16 cellular contexts compared by ENCODE assay signal in the genomic region with DNA sequence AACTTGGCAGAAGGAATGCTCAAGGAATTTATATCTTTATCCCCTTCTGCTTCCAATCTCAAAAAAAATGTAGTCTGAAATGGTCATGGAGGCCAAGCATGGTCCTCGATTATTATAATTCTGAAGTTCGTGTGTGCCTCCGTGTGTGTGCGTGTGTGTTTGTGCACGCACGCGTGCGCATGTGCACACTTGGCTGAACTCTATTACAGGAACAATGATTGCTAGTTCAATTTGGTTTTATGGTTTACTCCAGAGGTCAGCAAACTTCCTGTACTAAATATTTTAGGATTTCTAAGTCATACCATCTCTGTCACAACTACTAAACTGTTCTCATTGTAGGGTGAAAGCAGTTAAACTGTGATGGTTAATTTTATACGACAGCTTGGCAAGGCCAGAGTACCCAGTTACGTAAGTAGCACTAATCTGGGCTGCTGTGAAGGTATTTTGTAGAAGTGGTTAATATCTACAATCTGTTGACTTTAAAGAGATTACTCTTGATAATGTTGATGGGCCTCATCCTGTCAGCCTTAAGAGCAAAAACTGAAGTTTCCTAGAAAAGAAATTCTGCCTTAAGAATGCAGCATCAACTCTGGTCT. TPM values are rescaled to one million over a fixed set of nuclear protein-coding genes. Genes with fewer than 3 reads are reported as not detected.
DNase-seq lines count a peak whose midpoint lies in the region; ATAC-seq and TF ChIP-seq lines count a peak whose summit lies in the region.
"Had no signal": no experiment of that assay in that cellular context is flagged by ENCODE, and none has a peak within 500 bp of the region (broad histone marks: within the 10 kb centered on the region; RNA-seq: fewer than 3 reads in every experiment).

No MANE protein-coding gene starts in this region.

- 95 to 99% methylated on average over 10 of the region's 10 CpGs for WGBS in mesodermal cell (ENCODE audit: insufficient coverage in 2 of 2), 2 experiments

- H3K4me2 ChIP-seq in DND-41 (ENCODE audit: insufficient read depth, low read length), result no peak overlapping the region

- peaks cover 8% of the 10 kb centered on the region for H3K79me2 ChIP-seq in DND-41 (ENCODE audit: insufficient read depth, low read length)

- DNase-seq in DND-41 (no peak), NCI-H524 (lab: John Stamatoyannopoulos, UW) (peak; percentile 6 to 76), fibroblast of gingiva (ENCODE audit: low read depth) (peak; percentile 3), hippocampal formation (lab: John Stamatoyannopoulos, UW) (no peak)
- no peak for DNase-seq in activated naive CD4-positive, alpha-beta T cell treated with anti-CD3 and anti-CD28 coated beads, Interleukin-2, amount 50 U/mL, for 16 hours
- DNase-seq: activated effector memory CD4-positive, alpha-beta T cell treated with anti-CD3 and anti-CD28 coated beads, Interleukin-2, amount 50 U/mL, for 16 hours; effector memory CD4-positive, alpha-beta T cell; naive thymus-derived CD8-positive, alpha-beta T cell; NCI-H1436 treated with DMSO at 0.1 percent for 48 hours; NCI-H526; stimulated activated naive CD4-positive, alpha-beta T cell had no signal

- ATAC-seq in DND-41 (ENCODE audit: insufficient read depth, low read depth), result peak; percentile 37; the same call in 2 of the 3 replicates
- no peak for ATAC-seq in HG03442 (IDR thresholded peaks at IDR 0.05; ENCODE audit: unreplicated experiment)
- ATAC-seq in esophagus mucosa, result no peak
- ATAC-seq: naive thymus-derived CD8-positive, alpha-beta T cell; sciatic nerve had no signal

- TF ChIP-seq CTCF in DND-41 (IDR thresholded peaks at IDR 0.05; ENCODE audit: borderline replicate concordance, extremely low read depth, low read length, poor library complexity, severe bottlenecking), result no peak

- no peak overlapping the region for H2AFZ ChIP-seq in DND-41 (ENCODE audit: low read depth, low read length)

- H3K36me3 ChIP-seq in DND-41 (ENCODE audit: insufficient read depth, low read length), result 0 out of 2 replicates have a peak, but pooled peaks cover 3% of the 10 kb centered on the region
- H3K36me3 ChIP-seq in mesodermal cell (ENCODE audit: control insufficient read depth, insufficient read depth, low read length), result no peaks in the 10 kb centered on the region
- H3K36me3 ChIP-seq: vagina had no signal

- no peaks in the 10 kb centered on the region for H3K9me3 ChIP-seq in DND-41 (ENCODE audit: insufficient read depth, low read length, severe bottlenecking)
- no peaks in the 10 kb centered on the region for H3K9me3 ChIP-seq in mesodermal cell (ENCODE audit: control insufficient read depth, low read length)
- H3K9me3 ChIP-seq: vagina had no signal

- no peaks in the 10 kb centered on the region for H3K27me3 ChIP-seq in DND-41 (ENCODE audit: insufficient read depth, low read length, poor library complexity)
- H3K27me3 ChIP-seq: vagina had no signal

- peaks cover 18% of the 10 kb centered on the region for H3K4me1 ChIP-seq in DND-41 (ENCODE audit: insufficient read depth, low read length)
- H3K4me1 ChIP-seq in mesodermal cell (ENCODE audit: control insufficient read depth, insufficient read depth, low read length, poor library complexity, severe bottlenecking), result peaks cover 7% of the 10 kb centered on the region

- no peaks in the 10 kb centered on the region for H4K20me1 ChIP-seq in DND-41 (ENCODE audit: insufficient read depth, low read length)

- H3K27ac ChIP-seq in DND-41 (ENCODE audit: low read length) (no peak overlapping the region), mesodermal cell (ENCODE audit: low read depth, low read length, severe bottlenecking) (peak overlapping the region; percentile 23)
- H3K27ac ChIP-seq: vagina had no signal

- H3K9ac ChIP-seq in DND-41 (ENCODE audit: low read depth, low read length), result no peak overlapping the region

- no peak overlapping the region for H3K4me3 ChIP-seq in DND-41 (ENCODE audit: low read depth in 1 of 2, low read length in 2 of 2)
- H3K4me3 ChIP-seq in mesodermal cell (ENCODE audit: extremely low read depth, insufficient read depth, low read length, poor library complexity, severe bottlenecking), result no peak overlapping the region
- H3K4me3 ChIP-seq: vagina had no signal

RNA-seq across cellular contexts. Expression of a gene that starts 5.8 kb away (rescaled TPM):
- 141 TPM for polyA plus RNA-seq in mesodermal cell (2013, experiment 1 of 2)
- 149 TPM for polyA plus RNA-seq in mesodermal cell (2013, experiment 2 of 2)
- 86.3 TPM for total RNA-seq in esophagus mucosa

Comparison
In these comparisons a context has a peak if more than half of its experiments do, and no peak if none do; other contexts are left out.
1. DNase-seq: peak in NCI-H524 (2 of 2) and fibroblast of gingiva (single experiment); none in DND-41 (single experiment), activated naive CD4-positive, alpha-beta T cell treated with anti-CD3 and anti-CD28 coated beads, Interleukin-2, amount 50 U/mL, for 16 hours (single experiment) and hippocampal formation (0 of 2).